22 cellular contexts compared by ENCODE assay signal in the genomic region with DNA sequence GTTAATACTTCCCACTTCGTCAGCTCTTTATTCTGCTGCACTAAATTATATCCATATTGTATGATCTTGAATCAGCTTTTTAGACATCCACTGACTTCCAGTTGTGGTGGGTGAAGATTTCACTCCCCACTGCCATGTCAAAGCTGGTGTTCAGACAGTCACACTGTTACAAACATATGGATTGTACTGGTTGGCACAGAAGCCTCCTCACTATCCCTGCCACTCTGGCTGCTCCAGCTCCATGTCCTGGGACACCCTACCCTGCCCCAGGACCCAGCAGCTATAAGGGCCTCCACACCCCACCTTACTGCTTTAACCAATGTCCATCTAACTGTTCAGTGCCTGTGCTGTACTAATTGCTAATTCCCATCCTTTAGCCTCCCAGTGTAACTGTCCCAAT.
"Had no signal": no experiment of that assay in that cellular context is flagged by ENCODE, and none has a peak within 500 bp of the region (broad histone marks: within the 10 kb centered on the region; RNA-seq: fewer than 3 reads in every experiment).

No MANE protein-coding gene starts in this region.

- H3K27ac Mint-ChIP-seq: activated B cell treated with CpG ODN at 0.5 μM for 24 hours; activated T-helper 2 cell treated with anti-CD3 and anti-CD28 coated beads, Interferon-gamma antibody, Interleukin-2, Interleukin-4, amounts not matched to agents 10 μg/mL and 5 μg/mL and 100 μg/mL, durations not matched to agents 14 hours and 24 hours and 36 hours; brain; T-helper 1 cell treated with Interleukin-12 subunit alpha and Interleukin-12 subunit beta and Interleukin-4 antibody, amounts not matched to agents 30 μg/mL and 1 μg/mL, for 36 hours had no signal

- H3K4me3 Mint-ChIP-seq: activated B cell treated with CpG ODN at 0.5 μM for 24 hours; brain; central memory CD8-positive, alpha-beta T cell; T-helper 1 cell treated with Interleukin-12 subunit alpha and Interleukin-12 subunit beta and Interleukin-4 antibody, amounts not matched to agents 30 μg/mL and 1 μg/mL, for 36 hours had no signal

- H3K4me3 ChIP-seq: PC-9 had no signal

- H3K9me3 Mint-ChIP-seq: activated B cell treated with CpG ODN at 0.5 μM for 24 hours; activated T-helper 2 cell treated with anti-CD3 and anti-CD28 coated beads, Interferon-gamma antibody, Interleukin-2, Interleukin-4, amounts not matched to agents 10 μg/mL and 5 μg/mL and 100 μg/mL, durations not matched to agents 14 hours and 24 hours and 36 hours; central memory CD8-positive, alpha-beta T cell; T-helper 1 cell treated with Interleukin-12 subunit alpha and Interleukin-12 subunit beta and Interleukin-4 antibody, amounts not matched to agents 30 μg/mL and 1 μg/mL, for 36 hours had no signal

- H3K27ac ChIP-seq: PC-9 had no signal

- H3K27me3 Mint-ChIP-seq: activated B cell treated with CpG ODN at 0.5 μM for 24 hours; brain; central memory CD8-positive, alpha-beta T cell had no signal

- DNase-seq: activated B cell treated with CpG ODN at 0.5 μM for 24 hours; activated CD4-positive, alpha-beta T cell treated with anti-CD3 and anti-CD28 coated beads for 1 hour; activated CD4-positive, alpha-beta T cell treated with anti-CD3 and anti-CD28 coated beads, Interleukin-2, amount 50 U/mL, for 4 hours; activated CD8-positive, alpha-beta memory T cell treated with anti-CD3 and anti-CD28 coated beads, Interleukin-2, amount 50 U/mL, for 48 hours; activated gamma-delta T cell treated with Interleukin-2 at 50 U/mL for 16 hours; activated naive CD4-positive, alpha-beta T cell treated with anti-CD3 and anti-CD28 coated beads, Interleukin-2, amount 50 U/mL, for 16 hours; activated T-cell treated with anti-CD3 and anti-CD28 coated beads, Interleukin-2, amount 50 U/mL, for 48 hours; amygdala; Karpas-422; NCI-H1105 treated with DMSO at 0.1 percent for 48 hours; NCI-H1436 treated with DMSO at 0.1 percent for 48 hours; NCI-H187; NCI-H2081; NCI-H510A treated with DMSO at 0.1 percent for 48 hours; NCI-H69; PC-9; SHP77 treated with DMSO at 0.1 percent for 48 hours; T-helper 9 cell had no signal

- H2AFZ ChIP-seq: PC-9 had no signal

- H3K4me2 ChIP-seq: PC-9 had no signal

- H3K4me1 Mint-ChIP-seq: activated B cell treated with CpG ODN at 0.5 μM for 24 hours, brain had no signal
